In genomic region chr19:23075031-23075733, GRCh38 we compare ENCODE assay signal across 8 cellular contexts. TPM values are rescaled to one million over a fixed set of nuclear protein-coding genes. Genes with fewer than 3 reads are reported as not detected.
DNase-seq lines count a peak whose midpoint lies in the region; ATAC-seq and TF ChIP-seq lines count a peak whose summit lies in the region.

No MANE protein-coding gene starts in this region.

- H3K4me1 ChIP-seq in OCI-LY3 (ENCODE audit: low read length) (peaks cover 7% of the 10 kb centered on the region), lung (ENCODE audit: control insufficient read depth in 2 of 2, insufficient read depth in 2 of 2, low read length in 2 of 2) (peaks cover 0 to 11% of the 10 kb centered on the region in 2 donors)

- DNase-seq in EL (peak; percentile 81), ecto neural progenitor cell (ENCODE audit: low spot score) (peak; percentile 92), lung (ENCODE audit: low spot score) (peak; percentile 61), substantia nigra (lab: John Stamatoyannopoulos, UW) (peak in 35 of 49 donors; percentile 1 to 54 (median 19)), COLO829 (ENCODE audit: low spot score) (no peak), DMS153 treated with DMSO at 0.1 percent for 48 hours (lab: John Stamatoyannopoulos, UW; ENCODE audit: unreplicated experiment) (no peak)

- H3K9ac ChIP-seq in OCI-LY3 (ENCODE audit: low read length), result peak overlapping the region; percentile 90

- H2AFZ ChIP-seq in OCI-LY3 (ENCODE audit: low read depth, low read length), result peak overlapping the region; percentile 61; the same call in 1 of the 2 replicates

- ATAC-seq in HG03108 (IDR thresholded peaks at IDR 0.05; ENCODE audit: unreplicated experiment) (peak; percentile 74), lung (ENCODE audit: insufficient read depth, low FRiP score) (peak; percentile 49)

- TF ChIP-seq CTCF in OCI-LY3 (IDR thresholded peaks at IDR 0.05; ENCODE audit: low read depth, low read length) (no peak), lung (IDR thresholded peaks at IDR 0.05; ENCODE audit: control extremely low read depth, extremely low read depth) (no peak)

- H3K27ac ChIP-seq in OCI-LY3 (ENCODE audit: low read length) (peak overlapping the region; percentile 67), lung (ENCODE audit: low read depth in 1 of 2, low read length in 1 of 2) (peak overlapping the region in 1 of 2 donors; percentile 23), substantia nigra (ENCODE audit: low read depth, low read length, poor library complexity, severe bottlenecking) (no peak overlapping the region)

- H3K9me3 ChIP-seq in OCI-LY3 (ENCODE audit: insufficient read depth, low read length) (0 out of 2 replicates have a peak, but pooled peaks cover 7% of the 10 kb centered on the region), lung (ENCODE audit: control insufficient read depth in 2 of 2, insufficient read depth in 1 of 2, low read length in 1 of 2) (peaks cover 0 to 14% of the 10 kb centered on the region in 2 donors)

- H3K36me3 ChIP-seq in OCI-LY3 (replicated peaks; ENCODE audit: low read depth, low read length), result peaks cover 30% of the 10 kb centered on the region
- H3K36me3 ChIP-seq in lung (ENCODE audit: control insufficient read depth in 2 of 2, insufficient read depth in 2 of 2, low read length in 2 of 2), result no peaks in the 10 kb centered on the region

- 0 to 1% methylated on average over 48 of the region's 48 CpGs for WGBS in lung, 2 donors

- peak overlapping the region; percentile 96 for H3K4me2 ChIP-seq in OCI-LY3 (ENCODE audit: low read length)

- H3K79me2 ChIP-seq in OCI-LY3 (ENCODE audit: low read length), result peaks cover 41% of the 10 kb centered on the region

- no peaks in the 10 kb centered on the region for H4K20me1 ChIP-seq in OCI-LY3 (ENCODE audit: insufficient read depth, low read length)

- H3K27me3 ChIP-seq in OCI-LY3 (ENCODE audit: low read depth, low read length), result no peaks in the 10 kb centered on the region
- H3K27me3 ChIP-seq in lung (ENCODE audit: control insufficient read depth, insufficient read depth), result no peaks in the 10 kb centered on the region

- H3K4me3 ChIP-seq in OCI-LY3 (ENCODE audit: low read length) (peak overlapping the region; percentile 84), lung (peak overlapping the region; percentile 67)

RNA-seq across cellular contexts. Expression of gene ZNF730, which starts 41.6 kb away (rescaled TPM):
- 10 to 100 TPM in 1 of 2 donors, under 1 TPM in 1; 0.74 to 11.9 TPM for total RNA-seq in lung
- under 1 TPM; 0.05 to 0.35 TPM for polyA plus RNA-seq in lung

Comparison
In these comparisons a context has a peak if more than half of its experiments do, and no peak if none do; other contexts are left out.
1. DNase-seq: peak in EL (single experiment), ecto neural progenitor cell (single experiment), lung (single experiment) and substantia nigra (35 of 49); none in COLO829 (single experiment) and DMS153 treated with DMSO at 0.1 percent for 48 hours (single experiment).